8 cellular contexts compared by ENCODE assay signal in the genomic region with DNA sequence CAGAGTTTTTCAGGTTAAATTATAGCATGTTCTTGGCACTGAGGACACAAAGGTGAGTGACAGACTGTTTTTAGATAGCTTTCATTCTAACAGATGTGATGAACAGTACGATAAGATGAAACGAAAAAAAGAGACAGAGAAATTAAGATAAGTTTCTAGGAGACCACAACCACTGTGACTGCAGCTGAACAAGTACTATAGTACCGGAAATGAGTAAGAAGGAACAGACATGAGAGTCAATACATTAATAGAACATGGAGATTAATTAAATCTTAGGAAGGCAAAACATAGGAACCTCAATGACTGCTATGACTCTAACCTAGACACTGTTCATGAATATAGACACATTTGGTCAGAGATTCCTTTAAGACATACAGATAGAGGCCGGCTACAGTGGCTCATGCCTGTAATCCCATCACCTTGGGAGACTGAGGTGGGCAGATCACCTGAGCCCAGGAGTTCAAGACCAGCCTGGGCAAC. TPM values are rescaled to one million over a fixed set of nuclear protein-coding genes. Genes with fewer than 3 reads are reported as not detected.
A peak's percentile ranks its signal among the peaks of the same experiment; 100 is the strongest.
DNase-seq lines count a peak whose midpoint lies in the region; ATAC-seq lines count a peak whose summit lies in the region.

No MANE protein-coding gene starts in this region.

- peaks cover 20% of the 10 kb centered on the region for H3K36me3 Mint-ChIP-seq in activated naive CD8-positive, alpha-beta T cell treated with anti-CD3 and anti-CD28 coated beads, Interleukin-2, amount 50 U/mL, for 24 hours (ENCODE audit: low read depth)

- peak overlapping the region; percentile 43 for H3K4me3 Mint-ChIP-seq in activated naive CD8-positive, alpha-beta T cell treated with anti-CD3 and anti-CD28 coated beads, Interleukin-2, amount 50 U/mL, for 24 hours

- H3K9me3 Mint-ChIP-seq in activated naive CD8-positive, alpha-beta T cell treated with anti-CD3 and anti-CD28 coated beads, Interleukin-2, amount 50 U/mL, for 24 hours: no peaks in the 10 kb centered on the region

- DNase-seq in activated naive CD8-positive, alpha-beta T cell treated with anti-CD3 and anti-CD28 coated beads, Interleukin-2, amount 50 U/mL, for 24 hours: no peak
- DNase-seq in NCI-H748 treated with DMSO at 0.1 percent for 48 hours (lab: John Stamatoyannopoulos, UW) (no peak), kidney glomerular epithelial cell (lab: John Stamatoyannopoulos, UW) (no peak), NCI-H1436 treated with DMSO at 0.1 percent for 48 hours (lab: John Stamatoyannopoulos, UW) (no peak), H4 (ENCODE audit: low spot score) (no peak)

- peaks cover 60% of the 10 kb centered on the region for H3K4me1 Mint-ChIP-seq in activated naive CD8-positive, alpha-beta T cell treated with anti-CD3 and anti-CD28 coated beads, Interleukin-2, amount 50 U/mL, for 24 hours

- ATAC-seq in GM18499 (IDR thresholded peaks at IDR 0.05; ENCODE audit: insufficient read depth, unreplicated experiment): peak; percentile 90
- peak; percentile 84 for ATAC-seq in GM21381 (IDR thresholded peaks at IDR 0.05; ENCODE audit: unreplicated experiment)
- ATAC-seq in HG03354 (IDR thresholded peaks at IDR 0.05; ENCODE audit: poor library complexity, severe bottlenecking, unreplicated experiment): peak; percentile 93
- ATAC-seq in activated naive CD8-positive, alpha-beta T cell treated with anti-CD3 and anti-CD28 coated beads, Interleukin-2, amount 50 U/mL, for 24 hours: peak; percentile 95

- peak overlapping the region; percentile 84 for H3K27ac Mint-ChIP-seq in activated naive CD8-positive, alpha-beta T cell treated with anti-CD3 and anti-CD28 coated beads, Interleukin-2, amount 50 U/mL, for 24 hours

- H3K27me3 Mint-ChIP-seq in activated naive CD8-positive, alpha-beta T cell treated with anti-CD3 and anti-CD28 coated beads, Interleukin-2, amount 50 U/mL, for 24 hours: no peaks in the 10 kb centered on the region

RNA-seq across cellular contexts. Expression of a gene that starts 40.2 kb away (rescaled TPM):
- total RNA-seq in H4 (2014; rRNA removed; shearing (Covaris generic)): 45.2 and 65.6 TPM in 2 replicates
